In genomic region chr21:35921471-35921870, GRCh38 we compare ENCODE assay signal across 25 cellular contexts.
"Had no signal": no experiment of that assay in that cellular context is flagged by ENCODE, and none has a peak within 500 bp of the region (broad histone marks: within the 10 kb centered on the region; RNA-seq: fewer than 3 reads in every experiment).

No MANE protein-coding gene starts in this region.

- H3K4me3 ChIP-seq: dorsolateral prefrontal cortex, gastrocnemius medialis, lung, mucosa of descending colon, smooth muscle cell, thoracic aorta, transverse colon, upper lobe of right lung had no signal

- ATAC-seq: gastrocnemius medialis; left lobe of liver; mucosa of descending colon; natural killer cell treated with Interleukin-12 subunit alpha and Interleukin-12 subunit beta and Interleukin-15 and Interleukin-18, amount 100 ng/mL, for 72 hours; sciatic nerve; upper lobe of right lung had no signal

- H3K9me3 ChIP-seq: gastrocnemius medialis, mucosa of descending colon, transverse colon, upper lobe of right lung had no signal

- H3K9ac ChIP-seq: parathyroid adenoma had no signal

- H3K36me3 ChIP-seq: gastrocnemius medialis, thoracic aorta, transverse colon, upper lobe of right lung had no signal

- FAIRE-seq: colon, keratinocyte had no signal

- H3K79me2 ChIP-seq: parathyroid adenoma had no signal

- H3K4me2 ChIP-seq: smooth muscle cell had no signal

- H3K4me1 ChIP-seq: gastrocnemius medialis, parathyroid adenoma had no signal

- H3K27me3 ChIP-seq: gastrocnemius medialis, transverse colon, upper lobe of right lung had no signal

- H2AFZ ChIP-seq: parathyroid adenoma had no signal

- DNase-seq: dorsolateral prefrontal cortex; effector CD4-positive, alpha-beta T cell; foreskin fibroblast; gastrocnemius medialis; head of caudate nucleus; mesenchymal stem cell; mucosa of descending colon; naive B cell; stimulated activated CD4-positive, alpha-beta T cell treated with anti-CD3 and anti-CD28 coated beads, Interleukin-12 subunit alpha, Interleukin-12 subunit beta, amount 100 ng/mL, for 4 hours; stimulated activated CD4-positive, alpha-beta T cell treated with anti-CD3 and anti-CD28 coated beads, Interleukin-1b, Interleukin-23, amount 100 ng/mL, for 48 hours; stimulated activated CD4-positive, alpha-beta T cell treated with anti-CD3 and anti-CD28 coated beads, Interleukin-4, amount 100 ng/mL, for 1 hour; stimulated activated CD8-positive, alpha-beta memory T cell treated with anti-CD3 and anti-CD28 coated beads, Interleukin-4, amount 100 ng/mL, for 48 hours; stimulated activated naive CD4-positive, alpha-beta T cell treated with Interleukin-2 at 50 U/mL for 16 hours; substantia nigra; transverse colon; upper lobe of right lung had no signal

- H3K27ac ChIP-seq: dorsolateral prefrontal cortex, gastrocnemius medialis, parathyroid adenoma, thoracic aorta, transverse colon, upper lobe of right lung had no signal
